Comparison of ENCODE assay signal across 8 cellular contexts in genomic region chr4:139603576-139604387, GRCh38. TPM values are rescaled to one million over a fixed set of nuclear protein-coding genes. Genes with fewer than 3 reads are reported as not detected.
DNase-seq lines count a peak whose midpoint lies in the region; ATAC-seq and TF ChIP-seq lines count a peak whose summit lies in the region.

No MANE protein-coding gene starts in this region.

- H3K36me3 Mint-ChIP-seq in Caco-2 (ENCODE audit: insufficient read depth, unreplicated experiment) = no peaks in the 10 kb centered on the region
- peaks cover 5% of the 10 kb centered on the region for H3K36me3 Mint-ChIP-seq in activated CD8-positive, alpha-beta T cell treated with anti-CD3 and anti-CD28 coated beads for 36 hours (ENCODE audit: low read depth)

- BruUV-seq in Caco-2 (replicated peaks; lab: Mats Ljungman, UMichigan) = no TSS peak

- peaks cover 37% of the 10 kb centered on the region for H3K4me1 Mint-ChIP-seq in Caco-2 (ENCODE audit: low read depth, unreplicated experiment)
- H3K4me1 Mint-ChIP-seq in activated CD8-positive, alpha-beta T cell treated with anti-CD3 and anti-CD28 coated beads for 36 hours (ENCODE audit: low read depth) = peaks cover 10% of the 10 kb centered on the region

- peaks cover 34% of the 10 kb centered on the region; the same call in 1 of the 2 replicates for H3K4me1 ChIP-seq in Caco-2

- peak; percentile 67 to 77 for DNase-seq in Caco-2
- peak; percentile 9 for DNase-seq in NCI-H2171 (lab: John Stamatoyannopoulos, UW)
- DNase-seq in activated CD8-positive, alpha-beta T cell treated with anti-CD3 and anti-CD28 coated beads for 36 hours = peak; percentile 44
- DNase-seq in Right ventricle myocardium superior = no peak
- peak; percentile 43 for DNase-seq in putamen (ENCODE audit: low spot score)

- TF ChIP-seq CTCF in Caco-2 (IDR thresholded peaks at IDR 0.05; ENCODE audit: insufficient read depth in 1 of 2, low read depth in 1 of 2, low read length in 1 of 2, severe bottlenecking in 1 of 2, unreplicated experiment in 1 of 2) = peak; percentile 64 to 71
- peak; percentile 75 for TF ChIP-seq CTCF in activated CD8-positive, alpha-beta T cell treated with anti-CD3 and anti-CD28 coated beads for 36 hours (IDR thresholded peaks at IDR 0.05)

- H3K36me3 ChIP-seq in Caco-2 (ENCODE audit: control insufficient read depth, insufficient read depth, low read length) = no peaks in the 10 kb centered on the region

- H3K4me3 ChIP-seq in Caco-2 (ENCODE audit: low read depth, low read length) = no peak overlapping the region

- H3K9me3 Mint-ChIP-seq in Caco-2 (ENCODE audit: unreplicated experiment) = peaks cover 11% of the 10 kb centered on the region
- peaks cover 7% of the 10 kb centered on the region for H3K9me3 Mint-ChIP-seq in activated CD8-positive, alpha-beta T cell treated with anti-CD3 and anti-CD28 coated beads for 36 hours

- intact Hi-C loops in Caco-2 (cut with micrococcal nuclease; ENCODE audit: unreplicated experiment) (loop anchor here (1.0 to 2.0 kb wide), 5 partner anchors 21 to 131 kb away; no protein-coding TSS in a partner anchor), Right ventricle myocardium superior (cut with DNase I) (loop anchor here (5.0 kb wide), 1 partner anchor 49 kb away; no protein-coding TSS in a partner anchor)
- intact Hi-C loops in activated CD8-positive, alpha-beta T cell treated with anti-CD3 and anti-CD28 coated beads for 36 hours (cut with micrococcal nuclease) = loop anchor here (2.0 kb wide), 1 partner anchor 47 kb away; no protein-coding TSS in a partner anchor

- no peak overlapping the region for H3K27ac Mint-ChIP-seq in Caco-2 (ENCODE audit: unreplicated experiment)
- H3K27ac Mint-ChIP-seq in activated CD8-positive, alpha-beta T cell treated with anti-CD3 and anti-CD28 coated beads for 36 hours = no peak overlapping the region

- no peaks in the 10 kb centered on the region for H3K9me3 ChIP-seq in Caco-2

- no peaks in the 10 kb centered on the region for H3K27me3 ChIP-seq in Caco-2 (replicated peaks; ENCODE audit: control insufficient read depth, insufficient read depth, low read length)

- no peaks in the 10 kb centered on the region for H3K27me3 Mint-ChIP-seq in Caco-2 (ENCODE audit: insufficient read depth, unreplicated experiment)
- H3K27me3 Mint-ChIP-seq in activated CD8-positive, alpha-beta T cell treated with anti-CD3 and anti-CD28 coated beads for 36 hours = no peaks in the 10 kb centered on the region

- POLR2A ChIA-PET in Caco-2 (lab: Charles Lee) = interaction anchor here (1.3 kb wide), 1 partner anchor 47 kb away, joined by 6 read pairs; no protein-coding TSS in a partner anchor
- POLR2A ChIA-PET in activated CD8-positive, alpha-beta T cell treated with anti-CD3 and anti-CD28 coated beads for 36 hours (lab: Charles Lee) = interaction anchor here (1.1 to 3.3 kb wide), 2 partner anchors 47 to 184 kb away, joined by 3 to 7 read pairs; no protein-coding TSS in a partner anchor

- CTCF ChIA-PET in Caco-2 (lab: Charles Lee) = interaction anchor here (0.5 to 2.2 kb wide), 13 partner anchors 16 to 445 kb away, joined by 3 to 12 read pairs (median 4); partner anchors contain the start of gene SETD7
- CTCF ChIA-PET in activated CD8-positive, alpha-beta T cell treated with anti-CD3 and anti-CD28 coated beads for 36 hours (lab: Charles Lee) = interaction anchor here (0.7 to 5.8 kb wide), 30 partner anchors 8 to 1022 kb away, joined by 3 to 112 read pairs (median 4); partner anchors contain the start of gene SETD7

- no peak overlapping the region for H3K4me3 Mint-ChIP-seq in Caco-2 (ENCODE audit: unreplicated experiment)
- no peak overlapping the region for H3K4me3 Mint-ChIP-seq in activated CD8-positive, alpha-beta T cell treated with anti-CD3 and anti-CD28 coated beads for 36 hours

- peak; percentile 66 for ATAC-seq in GM19452 (IDR thresholded peaks at IDR 0.05; ENCODE audit: unreplicated experiment)
- ATAC-seq in activated CD8-positive, alpha-beta T cell treated with anti-CD3 and anti-CD28 coated beads for 36 hours = peak; percentile 29
- ATAC-seq in Right ventricle myocardium superior (ENCODE audit: poor library complexity) = peak; percentile 77
- no peak for ATAC-seq in HG02973 (IDR thresholded peaks at IDR 0.05; ENCODE audit: unreplicated experiment)
- no peak for ATAC-seq in HG03432 (IDR thresholded peaks at IDR 0.05; ENCODE audit: unreplicated experiment)

RNA-seq across cellular contexts. Expression of gene SETD7, which starts 47.8 kb away (rescaled TPM):
- total RNA-seq in Caco-2 (2022) (29.4 and 32.2 TPM in 2 replicates), Right ventricle myocardium superior (46.3 TPM)
- 10 to 100 TPM; 10.4 to 12.1 TPM for total RNA-seq in activated CD8-positive, alpha-beta T cell treated with anti-CD3 and anti-CD28 coated beads for 36 hours

Comparison
In these comparisons a context has a peak if more than half of its experiments do, and no peak if none do; other contexts are left out.
1. ATAC-seq: peak in GM19452 (single experiment), activated CD8-positive, alpha-beta T cell treated with anti-CD3 and anti-CD28 coated beads for 36 hours (single experiment) and Right ventricle myocardium superior (single experiment); none in HG02973 (single experiment) and HG03432 (single experiment).